ENCODE assay signal across 28 cellular contexts in the genomic region with DNA sequence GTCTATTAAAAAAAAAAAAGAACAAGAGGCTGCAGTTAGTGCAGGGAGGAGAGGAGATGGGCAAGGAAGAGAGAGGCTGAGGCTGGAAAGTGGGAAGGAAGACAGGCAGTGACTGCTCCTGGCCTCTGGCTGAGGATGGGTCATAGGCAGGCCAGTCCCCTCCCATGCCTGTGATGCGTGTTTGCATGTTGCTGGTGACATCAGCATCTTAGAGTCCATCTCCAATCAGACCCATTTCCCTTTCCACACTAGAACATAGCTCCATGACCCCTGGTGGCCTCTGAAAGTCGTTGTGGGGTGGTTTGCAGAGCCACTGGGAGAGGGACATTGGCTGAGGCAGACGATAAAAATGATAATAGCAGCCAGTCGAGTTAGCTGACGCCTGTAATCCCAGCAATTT.
"Had no signal": no experiment of that assay in that cellular context is flagged by ENCODE, and none has a peak within 500 bp of the region (broad histone marks: within the 10 kb centered on the region; RNA-seq: fewer than 3 reads in every experiment).

No MANE protein-coding gene starts in this region.

- H3K9me3 ChIP-seq: left lung, mucosa of descending colon, pancreas, prostate gland, thoracic aorta, vagina had no signal

- H3K9me3 Mint-ChIP-seq: stimulated activated naive CD8-positive, alpha-beta T cell treated with anti-CD3 and anti-CD28 coated beads, Interleukin-15, Interleukin-2, amounts not matched to agents 100 ng/mL and 50 ng/mL, for 24 hours; type B pancreatic cell had no signal

- H3K36me3 Mint-ChIP-seq: naive thymus-derived CD4-positive, alpha-beta T cell; natural killer cell treated with Interleukin-12 subunit alpha and Interleukin-12 subunit beta and Interleukin-15 and Interleukin-18, amount 100 ng/mL, for 72 hours; stimulated activated effector memory CD8-positive, alpha-beta T cell treated with anti-CD3 and anti-CD28 coated beads, Interleukin-12 subunit alpha, Interleukin-12 subunit beta, amount 100 ng/mL, for 72 hours; type B pancreatic cell had no signal

- H3K4me3 ChIP-seq: left lung, lung, mucosa of descending colon, pancreas, prostate gland, skin epidermis, spleen, suprapubic skin, thoracic aorta, tibial nerve, vagina had no signal

- H3K4me1 ChIP-seq: left lung, pancreas, prostate gland, spleen, suprapubic skin, tibial nerve, vagina had no signal

- H3K4me1 Mint-ChIP-seq: naive thymus-derived CD4-positive, alpha-beta T cell had no signal

- ATAC-seq: left colon; left lung; mucosa of descending colon; naive thymus-derived CD4-positive, alpha-beta T cell; pancreas; right cardiac atrium; sciatic nerve; stimulated activated effector memory CD8-positive, alpha-beta T cell treated with anti-CD3 and anti-CD28 coated beads, Interleukin-12 subunit alpha, Interleukin-12 subunit beta, amount 100 ng/mL, for 72 hours had no signal

- H3K36me3 ChIP-seq: left lung, pancreas, prostate gland, spleen, suprapubic skin, thoracic aorta, tibial nerve, vagina had no signal

- H3K27ac Mint-ChIP-seq: naive thymus-derived CD4-positive, alpha-beta T cell; natural killer cell treated with Interleukin-12 subunit alpha and Interleukin-12 subunit beta and Interleukin-15 and Interleukin-18, amount 100 ng/mL, for 72 hours; stimulated activated effector memory CD8-positive, alpha-beta T cell treated with anti-CD3 and anti-CD28 coated beads, Interleukin-12 subunit alpha, Interleukin-12 subunit beta, amount 100 ng/mL, for 72 hours; stimulated activated naive CD8-positive, alpha-beta T cell treated with anti-CD3 and anti-CD28 coated beads, Interleukin-15, Interleukin-2, amounts not matched to agents 100 ng/mL and 50 ng/mL, for 24 hours; type B pancreatic cell had no signal

- H3K4me3 Mint-ChIP-seq: naive thymus-derived CD4-positive, alpha-beta T cell; natural killer cell treated with Interleukin-12 subunit alpha and Interleukin-12 subunit beta and Interleukin-15 and Interleukin-18, amount 100 ng/mL, for 72 hours; neural crest cell; stimulated activated effector memory CD8-positive, alpha-beta T cell treated with anti-CD3 and anti-CD28 coated beads, Interleukin-12 subunit alpha, Interleukin-12 subunit beta, amount 100 ng/mL, for 72 hours; stimulated activated naive CD8-positive, alpha-beta T cell treated with anti-CD3 and anti-CD28 coated beads, Interleukin-15, Interleukin-2, amounts not matched to agents 100 ng/mL and 50 ng/mL, for 24 hours; type B pancreatic cell had no signal

- DNase-seq: hippocampal formation; kidney; left colon; left lung; midbrain; mucosa of descending colon; naive thymus-derived CD4-positive, alpha-beta T cell; nucleus accumbens; pancreas; posterior cingulate gyrus; retina; right cardiac atrium; spleen; stimulated activated CD4-positive, alpha-beta T cell treated with anti-CD3 and anti-CD28 coated beads, Interleukin-4, amount 100 ng/mL, for 24 hours; stimulated activated naive CD4-positive, alpha-beta T cell had no signal

- H3K27me3 ChIP-seq: pancreas, suprapubic skin, tibial nerve, vagina had no signal

- H3K27ac ChIP-seq: left lung, pancreas, prostate gland, skin epidermis, spleen, suprapubic skin, thoracic aorta, tibial nerve, vagina had no signal
